In the genomic region with DNA sequence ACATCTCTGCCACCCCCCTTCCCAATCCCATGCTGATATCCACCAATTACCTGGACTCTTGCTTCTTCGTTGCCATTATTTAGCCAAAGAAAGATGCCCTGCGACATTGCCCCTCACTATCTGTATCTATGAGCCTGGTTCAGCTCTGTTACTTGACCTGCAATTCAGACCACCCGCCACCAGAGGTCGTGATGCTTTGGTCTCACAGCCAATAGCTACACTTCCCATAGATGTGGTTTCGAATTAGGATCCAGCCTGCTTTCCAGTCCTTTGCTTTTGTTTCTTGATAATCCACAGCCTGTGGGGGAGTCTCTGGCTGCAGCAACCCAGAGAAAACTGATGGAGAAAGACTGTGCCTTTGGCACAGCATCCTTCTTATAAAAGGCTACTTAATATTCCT, we compare ENCODE assay signal across 2 cellular contexts.
TF ChIP-seq lines count a peak whose summit lies in the region.

No MANE protein-coding gene starts in this region.

TF ChIP-seq in IMR-90, 13 proteins besides CTCF, POLR2A, EP300 and RAD21 (continued from another document):
- TF ChIP-seq, protein P1, sequence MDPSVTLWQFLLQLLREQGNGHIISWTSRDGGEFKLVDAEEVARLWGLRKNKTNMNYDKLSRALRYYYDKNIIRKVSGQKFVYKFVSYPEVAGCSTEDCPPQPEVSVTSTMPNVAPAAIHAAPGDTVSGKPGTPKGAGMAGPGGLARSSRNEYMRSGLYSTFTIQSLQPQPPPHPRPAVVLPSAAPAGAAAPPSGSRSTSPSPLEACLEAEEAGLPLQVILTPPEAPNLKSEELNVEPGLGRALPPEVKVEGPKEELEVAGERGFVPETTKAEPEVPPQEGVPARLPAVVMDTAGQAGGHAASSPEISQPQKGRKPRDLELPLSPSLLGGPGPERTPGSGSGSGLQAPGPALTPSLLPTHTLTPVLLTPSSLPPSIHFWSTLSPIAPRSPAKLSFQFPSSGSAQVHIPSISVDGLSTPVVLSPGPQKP (IDR thresholded peaks at IDR 0.05; ENCODE audit: borderline replicate concordance, low read depth, low read length) = no peak
- TF ChIP-seq, protein P2, sequence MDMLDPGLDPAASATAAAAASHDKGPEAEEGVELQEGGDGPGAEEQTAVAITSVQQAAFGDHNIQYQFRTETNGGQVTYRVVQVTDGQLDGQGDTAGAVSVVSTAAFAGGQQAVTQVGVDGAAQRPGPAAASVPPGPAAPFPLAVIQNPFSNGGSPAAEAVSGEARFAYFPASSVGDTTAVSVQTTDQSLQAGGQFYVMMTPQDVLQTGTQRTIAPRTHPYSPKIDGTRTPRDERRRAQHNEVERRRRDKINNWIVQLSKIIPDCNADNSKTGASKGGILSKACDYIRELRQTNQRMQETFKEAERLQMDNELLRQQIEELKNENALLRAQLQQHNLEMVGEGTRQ (IDR thresholded peaks at IDR 0.05; ENCODE audit: low read depth, low read length) = no peak
- TF ChIP-seq RCOR1 (IDR thresholded peaks at IDR 0.05; ENCODE audit: insufficient replicate concordance, low read length) (no peak), MAFK (IDR thresholded peaks at IDR 0.05; ENCODE audit: low read depth, low read length) (no peak), MAZ (IDR thresholded peaks at IDR 0.05; ENCODE audit: borderline replicate concordance, low read depth, low read length) (no peak), FOS (IDR thresholded peaks at IDR 0.05; ENCODE audit: low read depth, low read length) (no peak), RFX5 (IDR thresholded peaks at IDR 0.05; ENCODE audit: low read depth, low read length) (no peak), MXI1 (IDR thresholded peaks at IDR 0.05; ENCODE audit: borderline replicate concordance, low read depth, low read length) (no peak), SMC3 (IDR thresholded peaks at IDR 0.05; ENCODE audit: low read depth, low read length) (no peak), CHD1 (IDR thresholded peaks at IDR 0.05; ENCODE audit: low read depth, low read length) (no peak)

TF ChIP-seq in GM12878, 131 proteins besides CTCF, POLR2A, EP300 and RAD21 (continued from another document):
- TF ChIP-seq, protein P3, sequence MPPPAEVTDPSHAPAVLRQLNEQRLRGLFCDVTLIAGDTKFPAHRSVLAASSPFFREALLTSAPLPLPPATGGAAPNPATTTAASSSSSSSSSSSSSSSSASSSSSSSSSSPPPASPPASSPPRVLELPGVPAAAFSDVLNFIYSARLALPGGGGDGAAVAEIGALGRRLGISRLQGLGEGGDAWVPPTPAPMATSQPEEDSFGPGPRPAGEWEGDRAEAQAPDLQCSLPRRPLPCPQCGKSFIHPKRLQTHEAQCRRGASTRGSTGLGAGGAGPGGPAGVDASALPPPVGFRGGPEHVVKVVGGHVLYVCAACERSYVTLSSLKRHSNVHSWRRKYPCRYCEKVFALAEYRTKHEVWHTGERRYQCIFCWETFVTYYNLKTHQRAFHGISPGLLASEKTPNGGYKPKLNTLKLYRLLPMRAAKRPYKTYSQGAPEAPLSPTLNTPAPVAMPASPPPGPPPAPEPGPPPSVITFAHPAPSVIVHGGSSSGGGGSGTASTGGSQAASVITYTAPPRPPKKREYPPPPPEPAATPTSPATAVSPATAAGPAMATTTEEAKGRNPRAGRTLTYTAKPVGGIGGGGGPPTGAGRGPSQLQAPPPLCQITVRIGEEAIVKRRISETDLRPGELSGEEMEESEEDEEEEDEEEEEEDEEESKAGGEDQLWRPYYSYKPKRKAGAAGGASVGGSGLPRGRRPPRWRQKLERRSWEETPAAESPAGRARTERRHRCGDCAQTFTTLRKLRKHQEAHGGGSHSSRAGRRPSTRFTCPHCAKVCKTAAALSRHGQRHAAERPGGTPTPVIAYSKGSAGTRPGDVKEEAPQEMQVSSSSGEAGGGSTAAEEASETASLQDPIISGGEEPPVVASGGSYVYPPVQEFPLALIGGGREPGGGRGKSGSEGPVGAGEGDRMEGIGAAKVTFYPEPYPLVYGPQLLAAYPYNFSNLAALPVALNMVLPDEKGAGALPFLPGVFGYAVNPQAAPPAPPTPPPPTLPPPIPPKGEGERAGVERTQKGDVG (CRISPR knock-in tag; IDR thresholded peaks at IDR 0.05) = no peak
- TF ChIP-seq WRNIP1 (IDR thresholded peaks at IDR 0.05; ENCODE audit: borderline replicate concordance, low read depth, low read length) = no peak
- TF ChIP-seq, protein P4, sequence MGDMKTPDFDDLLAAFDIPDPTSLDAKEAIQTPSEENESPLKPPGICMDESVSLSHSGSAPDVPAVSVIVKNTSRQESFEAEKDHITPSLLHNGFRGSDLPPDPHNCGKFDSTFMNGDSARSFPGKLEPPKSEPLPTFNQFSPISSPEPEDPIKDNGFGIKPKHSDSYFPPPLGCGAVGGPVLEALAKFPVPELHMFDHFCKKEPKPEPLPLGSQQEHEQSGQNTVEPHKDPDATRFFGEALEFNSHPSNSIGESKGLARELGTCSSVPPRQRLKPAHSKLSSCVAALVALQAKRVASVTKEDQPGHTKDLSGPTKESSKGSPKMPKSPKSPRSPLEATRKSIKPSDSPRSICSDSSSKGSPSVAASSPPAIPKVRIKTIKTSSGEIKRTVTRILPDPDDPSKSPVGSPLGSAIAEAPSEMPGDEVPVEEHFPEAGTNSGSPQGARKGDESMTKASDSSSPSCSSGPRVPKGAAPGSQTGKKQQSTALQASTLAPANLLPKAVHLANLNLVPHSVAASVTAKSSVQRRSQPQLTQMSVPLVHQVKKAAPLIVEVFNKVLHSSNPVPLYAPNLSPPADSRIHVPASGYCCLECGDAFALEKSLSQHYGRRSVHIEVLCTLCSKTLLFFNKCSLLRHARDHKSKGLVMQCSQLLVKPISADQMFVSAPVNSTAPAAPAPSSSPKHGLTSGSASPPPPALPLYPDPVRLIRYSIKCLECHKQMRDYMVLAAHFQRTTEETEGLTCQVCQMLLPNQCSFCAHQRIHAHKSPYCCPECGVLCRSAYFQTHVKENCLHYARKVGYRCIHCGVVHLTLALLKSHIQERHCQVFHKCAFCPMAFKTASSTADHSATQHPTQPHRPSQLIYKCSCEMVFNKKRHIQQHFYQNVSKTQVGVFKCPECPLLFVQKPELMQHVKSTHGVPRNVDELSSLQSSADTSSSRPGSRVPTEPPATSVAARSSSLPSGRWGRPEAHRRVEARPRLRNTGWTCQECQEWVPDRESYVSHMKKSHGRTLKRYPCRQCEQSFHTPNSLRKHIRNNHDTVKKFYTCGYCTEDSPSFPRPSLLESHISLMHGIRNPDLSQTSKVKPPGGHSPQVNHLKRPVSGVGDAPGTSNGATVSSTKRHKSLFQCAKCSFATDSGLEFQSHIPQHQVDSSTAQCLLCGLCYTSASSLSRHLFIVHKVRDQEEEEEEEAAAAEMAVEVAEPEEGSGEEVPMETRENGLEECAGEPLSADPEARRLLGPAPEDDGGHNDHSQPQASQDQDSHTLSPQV (IDR thresholded peaks at IDR 0.05) = no peak
